1 cellular context compared by ENCODE assay signal in genomic region chr11:101582242-101583052, GRCh38.
TF ChIP-seq lines count a peak whose summit lies in the region.

No MANE protein-coding gene starts in this region.

TF ChIP-seq in H1, 55 proteins besides CTCF, POLR2A, EP300 and RAD21 (continued from another document):
- TF ChIP-seq SAP30 (IDR thresholded peaks at IDR 0.05; ENCODE audit: insufficient read depth, insufficient replicate concordance, low read length) (no peak), CBX8 (IDR thresholded peaks at IDR 0.05; ENCODE audit: borderline replicate concordance, low read depth, low read length) (no peak), TAF1 (IDR thresholded peaks at IDR 0.05; ENCODE audit: low read depth, low read length) (no peak), EZH2 (IDR thresholded peaks at IDR 0.05; ENCODE audit: low read depth, low read length, severe bottlenecking) (peak; percentile 66), SP2 (IDR thresholded peaks at IDR 0.05; ENCODE audit: low read length) (no peak), RXRA (IDR thresholded peaks at IDR 0.05; ENCODE audit: insufficient read depth, low read depth, low read length) (no peak), BCL11A (IDR thresholded peaks at IDR 0.05; ENCODE audit: low read depth in 2 of 2, low read length in 2 of 2) (no peak), SUZ12 (IDR thresholded peaks at IDR 0.05; ENCODE audit: low read length) (peak; percentile 79), POU5F1 (IDR thresholded peaks at IDR 0.05; ENCODE audit: low read depth, low read length) (no peak), PHF8 (conservative IDR thresholded peaks at IDR 0.05; ENCODE audit: low read depth, low read length) (peak; percentile 9; the same call in 1 of the 2 replicates), FOSL1 (IDR thresholded peaks at IDR 0.05; ENCODE audit: insufficient read depth, low read depth, low read length) (no peak), HDAC2 (IDR thresholded peaks at IDR 0.05; ENCODE audit: borderline replicate concordance in 1 of 2, low read depth in 2 of 2, low read length in 2 of 2) (no peak), JUND (IDR thresholded peaks at IDR 0.05; ENCODE audit: low read length) (no peak)
